Comparison of ENCODE assay signal across 1 cellular context in genomic region chr2:64980192-64980591, GRCh38.
TF ChIP-seq lines count a peak whose summit lies in the region.

No MANE protein-coding gene starts in this region.

TF ChIP-seq in IMR-90, 13 proteins besides CTCF, POLR2A, EP300 and RAD21:
- TF ChIP-seq MAZ (IDR thresholded peaks at IDR 0.05; ENCODE audit: borderline replicate concordance, low read depth, low read length): no peak
- no peak for TF ChIP-seq MAFK (IDR thresholded peaks at IDR 0.05; ENCODE audit: low read depth, low read length)
- no peak for TF ChIP-seq SMC3 (IDR thresholded peaks at IDR 0.05; ENCODE audit: low read depth, low read length)
- no peak for TF ChIP-seq MXI1 (IDR thresholded peaks at IDR 0.05; ENCODE audit: borderline replicate concordance, low read depth, low read length)
- no peak for TF ChIP-seq FOS (IDR thresholded peaks at IDR 0.05; ENCODE audit: low read depth, low read length)
- no peak for TF ChIP-seq CHD1 (IDR thresholded peaks at IDR 0.05; ENCODE audit: low read depth, low read length)
- no peak for TF ChIP-seq BHLHE40 (IDR thresholded peaks at IDR 0.05; ENCODE audit: low read depth, low read length)
- TF ChIP-seq CEBPB (IDR thresholded peaks at IDR 0.05; ENCODE audit: low read depth, low read length): no peak
- TF ChIP-seq RFX5 (IDR thresholded peaks at IDR 0.05; ENCODE audit: low read depth, low read length): no peak
- no peak for TF ChIP-seq ELK1 (IDR thresholded peaks at IDR 0.05; ENCODE audit: borderline replicate concordance, low read depth, low read length)
- TF ChIP-seq USF2 (IDR thresholded peaks at IDR 0.05; ENCODE audit: low read depth, low read length): no peak
- no peak for TF ChIP-seq NFE2L2 (IDR thresholded peaks at IDR 0.05; ENCODE audit: low read depth, low read length)
- TF ChIP-seq RCOR1 (IDR thresholded peaks at IDR 0.05; ENCODE audit: insufficient replicate concordance, low read length): no peak
